In the genomic region with DNA sequence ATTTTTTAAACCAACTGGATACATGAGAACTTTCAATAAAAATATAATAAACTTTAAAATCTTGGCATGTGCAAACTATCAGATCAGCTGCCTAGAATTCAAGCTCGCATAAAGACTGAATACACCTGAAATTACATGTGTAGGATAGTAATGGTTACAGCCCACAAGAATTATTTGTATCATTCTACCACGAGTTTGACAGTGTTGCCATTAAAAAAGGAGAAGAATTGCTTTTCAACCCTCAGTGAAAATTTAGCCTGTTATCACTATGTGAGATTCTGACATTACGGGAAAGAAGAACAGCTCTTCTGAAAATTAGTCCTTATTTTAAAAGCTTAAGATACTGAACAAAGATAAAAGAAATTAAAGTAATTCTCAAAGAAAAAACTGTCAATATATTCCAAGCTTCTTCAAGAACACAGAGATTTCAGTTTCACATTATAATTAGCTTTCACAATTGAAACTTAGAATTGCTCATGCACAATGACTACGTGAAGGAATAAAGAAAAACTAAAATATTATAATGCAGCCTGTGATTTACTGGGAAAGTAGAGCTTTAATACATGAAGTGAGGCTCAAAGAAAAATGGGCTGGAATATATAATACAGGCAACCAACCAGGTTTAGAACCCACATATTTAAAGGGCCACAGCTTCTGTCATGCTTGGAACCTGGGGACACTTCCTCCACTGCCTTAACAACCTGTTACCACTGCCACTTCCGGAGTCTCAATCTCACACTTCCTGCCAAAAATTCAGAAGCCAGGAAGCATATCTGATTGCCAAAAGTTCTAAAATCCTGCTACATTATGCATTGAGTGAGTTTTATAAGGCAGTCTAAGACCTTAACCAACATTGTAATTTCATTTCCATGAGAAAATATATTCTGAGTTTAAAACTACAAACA, we compare ENCODE assay signal across 8 cellular contexts. TPM values are rescaled to one million over a fixed set of nuclear protein-coding genes. Genes with fewer than 3 reads are reported as not detected.
A peak's percentile ranks its signal among the peaks of the same experiment; 100 is the strongest.
DNase-seq lines count a peak whose midpoint lies in the region; ATAC-seq and TF ChIP-seq lines count a peak whose summit lies in the region.
"Had no signal": no experiment of that assay in that cellular context is flagged by ENCODE, and none has a peak within 500 bp of the region (broad histone marks: within the 10 kb centered on the region; RNA-seq: fewer than 3 reads in every experiment).

No MANE protein-coding gene starts in this region.

- H3K4me1 Mint-ChIP-seq in natural killer cell treated with Interleukin-12 subunit alpha and Interleukin-12 subunit beta and Interleukin-15 and Interleukin-18, amount 100 ng/mL, for 72 hours (ENCODE audit: low read depth in 2 of 2), result peaks cover 18 to 28% of the 10 kb centered on the region in 2 donors

- H3K79me2 ChIP-seq in SU-DHL-6 (ENCODE audit: insufficient read depth, low read length), result no peaks in the 10 kb centered on the region

- H3K9ac ChIP-seq in SU-DHL-6 (ENCODE audit: low read length) (no peak overlapping the region), mesenchymal stem cell (ENCODE audit: low read length) (no peak overlapping the region)

- H3K14ac ChIP-seq in mesenchymal stem cell (ENCODE audit: low read length in 2 of 2), result no peak overlapping the region

- TF ChIP-seq POLR2A in esophagus squamous epithelium (IDR thresholded peaks at IDR 0.05), result no peak

- WGBS in mesenchymal stem cell, result no CpG with 5 or more reads among the region's 5 CpGs
- 60% methylated on average over 5 of the region's 5 CpGs for WGBS in esophagus squamous epithelium, 2 donors

- H3K27ac Mint-ChIP-seq in natural killer cell treated with Interleukin-12 subunit alpha and Interleukin-12 subunit beta and Interleukin-15 and Interleukin-18, amount 100 ng/mL, for 72 hours, result peak overlapping the region; percentile 89 to 96
- H3K27ac Mint-ChIP-seq: dendritic cell treated with granulocyte-macrophage colony-stimulating factor and Interleukin-4, amounts not matched to agents 40 ng/mL and 50 ng/mL, for 4 days had no signal

- H3K9me3 Mint-ChIP-seq in natural killer cell treated with Interleukin-12 subunit alpha and Interleukin-12 subunit beta and Interleukin-15 and Interleukin-18, amount 100 ng/mL, for 72 hours, result no peaks in the 10 kb centered on the region
- H3K9me3 Mint-ChIP-seq: dendritic cell treated with granulocyte-macrophage colony-stimulating factor and Interleukin-4, amounts not matched to agents 40 ng/mL and 50 ng/mL, for 4 days had no signal

- H3K4ac ChIP-seq in mesenchymal stem cell (ENCODE audit: low read depth in 1 of 2, low read length in 2 of 2), result no peak overlapping the region

- no peak overlapping the region for H4K8ac ChIP-seq in mesenchymal stem cell (ENCODE audit: low read length)

- ATAC-seq in HG02798 (IDR thresholded peaks at IDR 0.05; ENCODE audit: poor library complexity, unreplicated experiment), result peak; percentile 90
- peak; percentile 86 for ATAC-seq in natural killer cell treated with Interleukin-12 subunit alpha and Interleukin-12 subunit beta and Interleukin-15 and Interleukin-18, amount 100 ng/mL, for 72 hours

- H3F3A ChIP-seq in SU-DHL-6 (ENCODE audit: insufficient read depth), result no peaks in the 10 kb centered on the region

- H3K36me3 Mint-ChIP-seq in natural killer cell treated with Interleukin-12 subunit alpha and Interleukin-12 subunit beta and Interleukin-15 and Interleukin-18, amount 100 ng/mL, for 72 hours, result no peaks in the 10 kb centered on the region

- intact Hi-C loops in esophagus squamous epithelium (cut with DNase I), result no loop called here

- H3K9me2 ChIP-seq in SU-DHL-6 (replicated peaks; ENCODE audit: insufficient read depth, low read length), result no peaks in the 10 kb centered on the region

- TF ChIP-seq CTCF in SU-DHL-6 (IDR thresholded peaks at IDR 0.05; ENCODE audit: insufficient read depth, low read length, poor library complexity, severe bottlenecking) (no peak), esophagus squamous epithelium (IDR thresholded peaks at IDR 0.05) (no peak)

- H3K18ac ChIP-seq in mesenchymal stem cell (ENCODE audit: low read depth in 1 of 2, low read length in 2 of 2), result no peak overlapping the region

- H3K36me3 ChIP-seq in SU-DHL-6 (ENCODE audit: low read length) (no peaks in the 10 kb centered on the region), mesenchymal stem cell (ENCODE audit: control insufficient read depth in 1 of 2, insufficient read depth in 2 of 2, low read depth in 1 of 2, low read length in 2 of 2) (no peaks in the 10 kb centered on the region), esophagus squamous epithelium (no peaks in the 10 kb centered on the region)

- H2AFZ ChIP-seq in SU-DHL-6 (ENCODE audit: low read depth, low read length, severe bottlenecking) (peak overlapping the region; percentile 54), mesenchymal stem cell (ENCODE audit: low read depth, low read length) (no peak overlapping the region)

- H2BK15ac ChIP-seq in mesenchymal stem cell (ENCODE audit: low read depth, poor library complexity, severe bottlenecking), result no peak overlapping the region

- H3K79me1 ChIP-seq in mesenchymal stem cell (replicated peaks; ENCODE audit: low read length, poor library complexity, severe bottlenecking), result peaks cover 1% of the 10 kb centered on the region

- H3K4me3 ChIP-seq in SU-DHL-6 (ENCODE audit: insufficient read depth, low read length, poor library complexity, severe bottlenecking) (no peak overlapping the region), mesenchymal stem cell (ENCODE audit: insufficient read depth in 1 of 2, low read depth in 1 of 2, low read length in 2 of 2) (no peak overlapping the region), esophagus squamous epithelium (no peak overlapping the region)

- H2BK5ac ChIP-seq in mesenchymal stem cell (ENCODE audit: low read depth, low read length, poor library complexity, severe bottlenecking), result no peak overlapping the region

- peaks cover 2% of the 10 kb centered on the region for H3K4me1 ChIP-seq in mesenchymal stem cell (ENCODE audit: control insufficient read depth, insufficient read depth, low read depth, low read length)
- no peaks in the 10 kb centered on the region for H3K4me1 ChIP-seq in esophagus squamous epithelium

- no peak overlapping the region for H2AK5ac ChIP-seq in mesenchymal stem cell (ENCODE audit: low read length, severe bottlenecking)

- H3K27me3 ChIP-seq in SU-DHL-6 (ENCODE audit: low read length) (no peaks in the 10 kb centered on the region), mesenchymal stem cell (ENCODE audit: control insufficient read depth in 1 of 2, insufficient read depth in 1 of 2, low read length in 2 of 2) (no peaks in the 10 kb centered on the region), esophagus squamous epithelium (no peaks in the 10 kb centered on the region)

- no peak overlapping the region for H4K91ac ChIP-seq in mesenchymal stem cell (ENCODE audit: low read length)

- DNase-seq in GM19238 (ENCODE audit: insufficient read length, low spot score) (peak; percentile 29), mesenchymal stem cell (no peak), DMS 273 (lab: John Stamatoyannopoulos, UW; ENCODE audit: unreplicated experiment) (no peak), esophagus squamous epithelium (lab: John Stamatoyannopoulos, UW) (no peak)
- no peak for DNase-seq in natural killer cell treated with Interleukin-12 subunit alpha and Interleukin-12 subunit beta and Interleukin-15 and Interleukin-18, amount 100 ng/mL, for 72 hours (ENCODE audit: low spot score)

- H3K4me2 ChIP-seq in SU-DHL-6 (ENCODE audit: low read depth, low read length, poor library complexity, severe bottlenecking) (peak overlapping the region; percentile 21), mesenchymal stem cell (ENCODE audit: low read length, poor library complexity, severe bottlenecking) (no peak overlapping the region)

- no peak overlapping the region for H3K27ac ChIP-seq in SU-DHL-6 (ENCODE audit: low read depth, low read length)
- no peak overlapping the region for H3K27ac ChIP-seq in mesenchymal stem cell (ENCODE audit: low read length, poor library complexity, severe bottlenecking)
- no peak overlapping the region for H3K27ac ChIP-seq in esophagus squamous epithelium

- H3K23ac ChIP-seq in mesenchymal stem cell (ENCODE audit: low read length in 2 of 2), result no peak overlapping the region

- H2BK120ac ChIP-seq in mesenchymal stem cell (ENCODE audit: low read depth, low read length), result no peak overlapping the region

- no peaks in the 10 kb centered on the region for H4K20me1 ChIP-seq in SU-DHL-6 (ENCODE audit: low read depth, low read length)

- no peaks in the 10 kb centered on the region for H3K27me3 Mint-ChIP-seq in natural killer cell treated with Interleukin-12 subunit alpha and Interleukin-12 subunit beta and Interleukin-15 and Interleukin-18, amount 100 ng/mL, for 72 hours
- H3K27me3 Mint-ChIP-seq: dendritic cell treated with granulocyte-macrophage colony-stimulating factor and Interleukin-4, amounts not matched to agents 40 ng/mL and 50 ng/mL, for 4 days had no signal

- H3K9me3 ChIP-seq in SU-DHL-6 (ENCODE audit: insufficient read depth, low read length) (no peaks in the 10 kb centered on the region), mesenchymal stem cell (ENCODE audit: control insufficient read depth, low read length) (no peaks in the 10 kb centered on the region), esophagus squamous epithelium (no peaks in the 10 kb centered on the region)

- H3K4me3 Mint-ChIP-seq in natural killer cell treated with Interleukin-12 subunit alpha and Interleukin-12 subunit beta and Interleukin-15 and Interleukin-18, amount 100 ng/mL, for 72 hours, result peak overlapping the region; percentile 82
- H3K4me3 Mint-ChIP-seq: dendritic cell treated with granulocyte-macrophage colony-stimulating factor and Interleukin-4, amounts not matched to agents 40 ng/mL and 50 ng/mL, for 4 days had no signal

- no peak overlapping the region for H2BK12ac ChIP-seq in mesenchymal stem cell (ENCODE audit: low read length in 2 of 2)

RNA-seq across cellular contexts. Expression of a gene that starts 23.2 kb away (rescaled TPM):
- 10 to 100 TPM; 10.7 to 13.0 TPM for total RNA-seq in natural killer cell treated with Interleukin-12 subunit alpha and Interleukin-12 subunit beta and Interleukin-15 and Interleukin-18, amount 100 ng/mL, for 72 hours
- polyA plus RNA-seq in mesenchymal stem cell (2013, experiment 1 of 2), result 1.3 TPM
- 1.4 TPM for polyA plus RNA-seq in mesenchymal stem cell (2013, experiment 2 of 2)
- 1 to 10 TPM; 2.3 to 8.4 (median 2.7) TPM for total RNA-seq in esophagus squamous epithelium
